Comparison of ENCODE assay signal across 8 cellular contexts in the genomic region with DNA sequence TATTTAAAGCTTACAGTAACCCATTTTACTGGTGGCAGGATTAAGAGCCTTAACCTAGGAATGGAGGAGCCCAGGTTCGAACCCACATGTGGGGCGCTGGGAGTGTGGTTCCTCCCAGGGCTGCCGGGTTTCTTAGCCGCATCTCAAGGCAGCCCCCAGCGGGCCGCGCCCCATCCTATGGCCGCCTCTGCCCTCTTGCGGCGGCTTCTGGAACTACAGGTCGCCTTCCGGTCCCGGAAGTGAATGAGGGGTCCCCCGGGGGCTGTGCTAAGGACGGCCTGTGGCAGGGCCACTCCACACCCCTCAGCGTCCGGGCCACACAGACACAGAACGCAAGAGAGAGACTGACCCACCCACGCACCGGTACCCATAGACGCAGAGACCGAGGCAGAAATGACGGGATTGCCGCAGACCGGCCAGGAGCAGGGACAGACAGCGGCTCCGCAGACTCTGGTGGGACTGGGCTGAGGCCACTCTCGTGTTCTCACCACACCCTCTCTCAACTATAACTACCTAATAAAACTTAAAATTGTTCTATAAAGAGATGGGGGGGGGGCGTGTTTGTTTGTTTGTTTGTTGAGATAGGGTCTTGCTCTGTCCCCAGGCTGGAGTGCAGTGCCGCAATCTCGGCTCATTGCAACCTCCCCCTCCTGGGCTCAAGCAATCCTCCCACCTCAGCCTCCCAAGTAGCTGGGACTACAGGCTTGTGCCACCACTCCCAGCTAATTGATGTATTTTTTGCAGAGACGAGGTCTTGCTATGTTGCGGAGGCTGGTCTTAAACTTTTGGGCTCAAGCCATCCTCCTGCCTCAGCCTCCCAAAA. TPM values are rescaled to one million over a fixed set of nuclear protein-coding genes. Genes with fewer than 3 reads are reported as not detected.
DNase-seq lines count a peak whose midpoint lies in the region; ATAC-seq, FAIRE-seq and TF ChIP-seq lines count a peak whose summit lies in the region.
"Not testable (repeated sequence)": the region's sequence is repeated elsewhere in the genome, so short reads cannot be mapped to it uniquely, and the experiment has no call there.

No MANE protein-coding gene starts in this region.

- not testable (repeated sequence) for H3K18ac ChIP-seq in trophoblast cell (ENCODE audit: low read length)

- peak overlapping the region; percentile 24 for H2BK120ac ChIP-seq in trophoblast cell (ENCODE audit: insufficient read depth, low read length, poor library complexity)

- not testable (repeated sequence) for TF ChIP-seq EP300 in A549 (IDR thresholded peaks at IDR 0.05)

- ATAC-seq in A549 (peak; percentile 96), GM18873 (IDR thresholded peaks at IDR 0.05; ENCODE audit: low FRiP score, unreplicated experiment) (peak; percentile 72), GM23338 (peak; percentile 96), HG03432 (IDR thresholded peaks at IDR 0.05; ENCODE audit: unreplicated experiment) (peak; percentile 88)
- peak; percentile 97 for ATAC-seq in activated CD4-positive, alpha-beta T cell treated with anti-CD3 and anti-CD28 coated beads for 36 hours

- TF ChIP-seq POLR2A in A549 (IDR thresholded peaks at IDR 0.05; ENCODE audit: low read length); breast epithelium (IDR thresholded peaks at IDR 0.05): not testable (repeated sequence)

- not testable (repeated sequence) for H4K20me1 ChIP-seq in GM23338 (replicated peaks; ENCODE audit: insufficient read depth)

- not testable (repeated sequence) for H2BK12ac ChIP-seq in trophoblast cell (ENCODE audit: low read length)

- H3K27ac ChIP-seq in A549 (peak overlapping the region; percentile 85 to 86), breast epithelium (peak overlapping the region in 1 of 2 donors; percentile 66)
- H3K27ac ChIP-seq in GM23338 (ENCODE audit: low read depth); trophoblast cell (ENCODE audit: low read depth, low read length): not testable (repeated sequence)

- H3K23ac ChIP-seq in trophoblast cell (ENCODE audit: low read length): not testable (repeated sequence)

- H3K4me1 Mint-ChIP-seq in GM23338; activated CD4-positive, alpha-beta T cell treated with anti-CD3 and anti-CD28 coated beads for 36 hours; immature natural killer cell: not testable (repeated sequence)

- POLR2A ChIA-PET in A549 (lab: Yijun Ruan, JAX); activated CD4-positive, alpha-beta T cell treated with anti-CD3 and anti-CD28 coated beads for 36 hours (lab: Charles Lee): not testable (repeated sequence)

- peak overlapping the region; percentile 88 for H4K8ac ChIP-seq in trophoblast cell (ENCODE audit: low read depth, low read length)

- not testable (repeated sequence) for TF ChIP-seq CTCF in A549 (IDR thresholded peaks at IDR 0.05); GM23338 (conservative IDR thresholded peaks at IDR 0.05; ENCODE audit: low read depth in 2 of 2); breast epithelium (IDR thresholded peaks at IDR 0.05)

- not testable (repeated sequence) for H3K9ac ChIP-seq in trophoblast cell (ENCODE audit: low read length)

- TF ChIP-seq RAD21 in A549 (conservative IDR thresholded peaks at IDR 0.05 in 1 of 2, IDR thresholded peaks at IDR 0.05 in 1 of 2): not testable (repeated sequence)

- not testable (repeated sequence) for H3K79me2 ChIP-seq in GM23338 (replicated peaks; ENCODE audit: insufficient read depth); trophoblast cell (ENCODE audit: control insufficient read depth, insufficient read depth, low read length, poor library complexity)

- H3K36me3 ChIP-seq in GM23338 (ENCODE audit: insufficient read depth); breast epithelium; trophoblast cell (ENCODE audit: control insufficient read depth in 1 of 2, insufficient read depth in 2 of 2, low read length in 2 of 2): not testable (repeated sequence)

- not testable (repeated sequence) for H3K27me3 ChIP-seq in GM23338 (ENCODE audit: insufficient read depth); breast epithelium; trophoblast cell (ENCODE audit: insufficient read depth, low read length)

- H3K79me1 ChIP-seq in trophoblast cell (ENCODE audit: low read length): not testable (repeated sequence)

- not testable (repeated sequence) for H3K27ac Mint-ChIP-seq in GM23338; activated CD4-positive, alpha-beta T cell treated with anti-CD3 and anti-CD28 coated beads for 36 hours; immature natural killer cell

- not testable (repeated sequence) for FAIRE-seq in A549 (lab: Jason Lieb, UNC)

- not testable (repeated sequence) for H3K36me3 Mint-ChIP-seq in GM23338 (ENCODE audit: low read depth); activated CD4-positive, alpha-beta T cell treated with anti-CD3 and anti-CD28 coated beads for 36 hours (ENCODE audit: low read depth); immature natural killer cell

- not testable (repeated sequence) for H3K9me3 Mint-ChIP-seq in GM23338; activated CD4-positive, alpha-beta T cell treated with anti-CD3 and anti-CD28 coated beads for 36 hours (ENCODE audit: low read depth); immature natural killer cell

- not testable (repeated sequence) for H3K4ac ChIP-seq in trophoblast cell (ENCODE audit: low read depth, low read length)

- not testable (repeated sequence) for DNase-seq in A549 (ENCODE audit: low read depth in 1 of 2, low spot score in 1 of 2); GM23338 (ENCODE audit: low spot score); activated CD4-positive, alpha-beta T cell treated with anti-CD3 and anti-CD28 coated beads for 36 hours; trophoblast cell
- peak in 1 of 2 donors; percentile 10 for DNase-seq in breast epithelium (ENCODE audit: low spot score in 2 of 2)
- peak; percentile 50 to 63 (median 60) for DNase-seq in immature natural killer cell

- not testable (repeated sequence) for H3K27me3 Mint-ChIP-seq in GM23338 (ENCODE audit: insufficient read depth, low read depth, poor library complexity); activated CD4-positive, alpha-beta T cell treated with anti-CD3 and anti-CD28 coated beads for 36 hours; immature natural killer cell (ENCODE audit: low read depth in 3 of 3)

- H4K12ac ChIP-seq in trophoblast cell (ENCODE audit: low read depth, low read length): peak overlapping the region; percentile 74

- H3K4me2 ChIP-seq in A549 (peak overlapping the region; percentile 54; the same call in 1 of the 3 replicates), trophoblast cell (ENCODE audit: low read length) (peak overlapping the region; percentile 39)
- H3K4me2 ChIP-seq in GM23338: not testable (repeated sequence)

- intact Hi-C loops in activated CD4-positive, alpha-beta T cell treated with anti-CD3 and anti-CD28 coated beads for 36 hours (cut with DNase I, micrococcal nuclease); breast epithelium (cut with DNase I; ENCODE audit: low total_unique reads): not testable (repeated sequence)

- H3K4me3 Mint-ChIP-seq in GM23338; activated CD4-positive, alpha-beta T cell treated with anti-CD3 and anti-CD28 coated beads for 36 hours; immature natural killer cell: not testable (repeated sequence)

- not testable (repeated sequence) for H2AFZ ChIP-seq in GM23338
- peak overlapping the region; percentile 35 for H2AFZ ChIP-seq in trophoblast cell (ENCODE audit: insufficient read depth, low read length, poor library complexity)

- H3F3A ChIP-seq in GM23338 (replicated peaks; ENCODE audit: low read depth): not testable (repeated sequence)

- WGBS in A549 (ENCODE audit: missing lambda C conversion rate): 5% methylated on average over 14 of the region's 33 CpGs
- no CpG with 5 or more reads among the region's 33 CpGs for WGBS in trophoblast cell (ENCODE audit: extremely low coverage, insufficient coverage, insufficient read length)

- not testable (repeated sequence) for H2AK5ac ChIP-seq in trophoblast cell (ENCODE audit: low read length)

- H3K9me3 ChIP-seq in A549; breast epithelium; trophoblast cell (ENCODE audit: insufficient read depth, low read depth, low read length): not testable (repeated sequence)

- peak overlapping the region; percentile 52 for H2BK5ac ChIP-seq in trophoblast cell (ENCODE audit: low read depth, low read length, poor library complexity)

- H3K4me1 ChIP-seq in A549; GM23338 (ENCODE audit: insufficient read depth); breast epithelium; trophoblast cell (ENCODE audit: control insufficient read depth in 1 of 2, insufficient read depth in 2 of 2, low read length in 2 of 2): not testable (repeated sequence)

- CTCF ChIA-PET in A549 (lab: Yijun Ruan, JAX); activated CD4-positive, alpha-beta T cell treated with anti-CD3 and anti-CD28 coated beads for 36 hours (lab: Charles Lee): not testable (repeated sequence)

- peak overlapping the region; percentile 67 for H3K14ac ChIP-seq in trophoblast cell (ENCODE audit: low read length)

- H3K9me2 ChIP-seq in GM23338 (ENCODE audit: insufficient read depth): not testable (repeated sequence)

- peak overlapping the region; percentile 74 for H4K91ac ChIP-seq in trophoblast cell (ENCODE audit: low read depth, low read length)

- H3K4me3 ChIP-seq in A549 (peak overlapping the region; percentile 47), breast epithelium (peak overlapping the region; percentile 21 to 61 (median 32)), trophoblast cell (ENCODE audit: low read depth, low read length) (peak overlapping the region; percentile 57)
- H3K4me3 ChIP-seq in GM23338: not testable (repeated sequence)

RNA-seq across cellular contexts. Expression of a gene that starts 40.6 kb away (rescaled TPM):
- polyA plus RNA-seq in A549 (2011; rRNA removed) (32.7 and 33.8 TPM in 2 replicates), A549 (2017; fragmentation: RNase III; extraction: RNeasy Plus Mini Kit Qiagen cat#74134 plus additional on column Dnase treatment) (30.5 to 33.0 TPM (median 32.1 TPM) in 3 replicates), GM23338 (2016; fragmentation: Nextera tagmentation; extraction: Ambion mirVana) (149 and 164 TPM in 2 replicates), immature natural killer cell (1 to 10 TPM in 1 of 3 donors, under 1 TPM in 1, not detected in 1; 0.84 to 8.1 TPM)
- polyA plus RNA-seq in A549 (2012; cell fraction: cytosol; rRNA removed): 35.3 and 39.9 TPM in 2 replicates
- polyA plus RNA-seq in A549 (2012; cell fraction: nucleus; rRNA removed): 77.1 and 85.8 TPM in 2 replicates
- 49.3 and 49.5 TPM in 2 replicates for polyA minus RNA-seq in A549 (2011; rRNA and poly(A)+ RNA removed)
- total RNA-seq in GM23338 (2014; rRNA removed; shearing (Covaris generic)): 28.7 and 34.0 TPM in 2 replicates
- 1 to 10 TPM; 6.8 to 8.2 TPM for total RNA-seq in activated CD4-positive, alpha-beta T cell treated with anti-CD3 and anti-CD28 coated beads for 36 hours
- 10 to 100 TPM; 26.6 to 36.7 (median 30.6) TPM for total RNA-seq in breast epithelium
- polyA plus RNA-seq in trophoblast cell (2013): 59.0 and 60.9 TPM in 2 replicates
